10 cellular contexts compared by ENCODE assay signal in the genomic region with DNA sequence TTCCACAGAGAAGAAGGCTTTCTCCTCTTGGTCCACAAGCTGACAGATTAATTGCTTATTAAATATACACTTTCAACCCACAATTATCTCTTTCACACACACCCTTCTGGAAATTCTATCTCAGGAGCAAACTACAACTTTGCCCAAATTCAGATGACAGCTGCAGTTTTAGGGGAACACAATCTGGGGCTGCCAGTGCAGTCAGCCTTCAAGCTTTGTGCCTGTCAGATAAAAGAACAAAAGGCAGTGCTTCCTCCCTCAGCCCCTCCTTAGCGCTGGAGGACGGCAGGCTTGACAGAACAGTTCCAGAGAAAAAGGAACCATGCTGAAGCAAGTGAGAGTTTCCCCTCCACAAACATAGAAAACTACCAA.
A peak's percentile ranks its signal among the peaks of the same experiment; 100 is the strongest.
DNase-seq lines count a peak whose midpoint lies in the region; ATAC-seq, FAIRE-seq and TF ChIP-seq lines count a peak whose summit lies in the region.
"Had no signal": no experiment of that assay in that cellular context is flagged by ENCODE, and none has a peak within 500 bp of the region (broad histone marks: within the 10 kb centered on the region; RNA-seq: fewer than 3 reads in every experiment).

No MANE protein-coding gene starts in this region.

- H3K4me1 ChIP-seq in keratinocyte (ENCODE audit: control insufficient read depth, extremely low read depth, insufficient read depth, low read length) (peaks cover 24% of the 10 kb centered on the region), thyroid gland (peaks cover 29 to 34% of the 10 kb centered on the region in 2 donors)

- TF ChIP-seq POLR2A in thyroid gland (IDR thresholded peaks at IDR 0.05) = no peak

- H3K36me3 Mint-ChIP-seq in activated T-cell treated with anti-CD3 and anti-CD28 coated beads, Interleukin-2, amount 50 U/mL, for 72 hours (ENCODE audit: insufficient read depth in 2 of 2) = no peaks in the 10 kb centered on the region
- no peaks in the 10 kb centered on the region for H3K36me3 Mint-ChIP-seq in activated naive CD8-positive, alpha-beta T cell treated with anti-CD3 and anti-CD28 coated beads, Interleukin-2, amount 50 U/mL, for 24 hours (ENCODE audit: low read depth)
- H3K36me3 Mint-ChIP-seq: CD4-positive, CD25-positive, alpha-beta regulatory T cell had no signal

- no peaks in the 10 kb centered on the region for H3K9me3 Mint-ChIP-seq in activated T-cell treated with anti-CD3 and anti-CD28 coated beads, Interleukin-2, amount 50 U/mL, for 72 hours
- no peaks in the 10 kb centered on the region for H3K9me3 Mint-ChIP-seq in activated naive CD8-positive, alpha-beta T cell treated with anti-CD3 and anti-CD28 coated beads, Interleukin-2, amount 50 U/mL, for 24 hours
- H3K9me3 Mint-ChIP-seq: CD4-positive, CD25-positive, alpha-beta regulatory T cell had no signal

- no peaks in the 10 kb centered on the region for H3K9me3 ChIP-seq in keratinocyte (ENCODE audit: control insufficient read depth, low read depth, low read length)
- no peaks in the 10 kb centered on the region for H3K9me3 ChIP-seq in thyroid gland
- H3K9me3 ChIP-seq: thoracic aorta had no signal

- H3K27me3 ChIP-seq in keratinocyte (ENCODE audit: control insufficient read depth, extremely low read depth, insufficient read depth, low read length) = no peaks in the 10 kb centered on the region
- H3K27me3 ChIP-seq in thyroid gland = no peaks in the 10 kb centered on the region

- H3K4me2 ChIP-seq in keratinocyte (ENCODE audit: control insufficient read depth, extremely low read depth, insufficient read depth, low read depth, low read length) = peak overlapping the region; percentile 75

- no peak overlapping the region for H2AFZ ChIP-seq in keratinocyte (ENCODE audit: control insufficient read depth, low read length)

- TF ChIP-seq CTCF in keratinocyte (optimal IDR thresholded peaks at IDR 0.05 in 1 of 3, IDR thresholded peaks at IDR 0.05 in 1 of 3, conservative IDR thresholded peaks at IDR 0.05 in 1 of 3; ENCODE audit: extremely low read depth in 1 of 3, insufficient read depth in 2 of 3, low read length in 3 of 3) = no peak
- no peak for TF ChIP-seq CTCF in thyroid gland (IDR thresholded peaks at IDR 0.05)

- H3K36me3 ChIP-seq in keratinocyte (ENCODE audit: control insufficient read depth in 2 of 2, extremely low read depth in 1 of 2, insufficient read depth in 2 of 2, low read length in 2 of 2) = no peaks in the 10 kb centered on the region
- no peaks in the 10 kb centered on the region for H3K36me3 ChIP-seq in thyroid gland
- H3K36me3 ChIP-seq: thoracic aorta had no signal

- dilution Hi-C loops in keratinocyte (cut with MboI; ENCODE audit: extremely low pct_ligation_motif_present, low sequenced_read_pairs) = no loop called here

- H4K20me1 ChIP-seq in keratinocyte (ENCODE audit: control insufficient read depth, extremely low read depth, insufficient read depth, low read length) = no peaks in the 10 kb centered on the region

- H3K27ac ChIP-seq in keratinocyte (ENCODE audit: control insufficient read depth, insufficient read depth, low read length) (peak overlapping the region; percentile 90), thyroid gland (peak overlapping the region; percentile 72 to 93 (median 85))
- H3K27ac ChIP-seq: thoracic aorta had no signal

- H3K9ac ChIP-seq in keratinocyte (ENCODE audit: control insufficient read depth, extremely low read depth, insufficient read depth, low read length) = peak overlapping the region; percentile 91

- peaks cover 56% of the 10 kb centered on the region for H3K79me2 ChIP-seq in keratinocyte (ENCODE audit: control insufficient read depth, insufficient read depth, low read length)

- H3K9me1 ChIP-seq in keratinocyte (ENCODE audit: control insufficient read depth, extremely low read depth, insufficient read depth, low read length) = no peaks in the 10 kb centered on the region

- H3K4me3 ChIP-seq in keratinocyte (ENCODE audit: control insufficient read depth in 2 of 3, extremely low read depth in 1 of 3, insufficient read depth in 2 of 3, low read depth in 1 of 3, low read length in 3 of 3) (peak overlapping the region; percentile 71 to 93 (median 86)), thyroid gland (replicated peaks in 1 of 3) (no peak overlapping the region)
- H3K4me3 ChIP-seq: thoracic aorta had no signal

- peak; percentile 72 for FAIRE-seq in keratinocyte (lab: Jason Lieb, UNC)

- DNase-seq in activated T-cell treated with anti-CD3 and anti-CD28 coated beads, Interleukin-2, amount 50 U/mL, for 72 hours = no peak
- DNase-seq in activated T-cell treated with anti-CD3 and anti-CD28 coated beads, Interleukin-2, amount 50 U/mL, for 48 hours = no peak
- no peak for DNase-seq in activated naive CD8-positive, alpha-beta T cell treated with anti-CD3 and anti-CD28 coated beads, Interleukin-2, amount 50 U/mL, for 24 hours
- DNase-seq in keratinocyte (ENCODE audit: low read depth, low spot score) (no peak), thyroid gland (peak; percentile 34 to 40)
- DNase-seq: CD4-positive, CD25-positive, alpha-beta regulatory T cell had no signal

- H3K4me3 Mint-ChIP-seq in activated T-cell treated with anti-CD3 and anti-CD28 coated beads, Interleukin-2, amount 50 U/mL, for 72 hours = peak overlapping the region; percentile 32 to 38
- H3K4me3 Mint-ChIP-seq in activated naive CD8-positive, alpha-beta T cell treated with anti-CD3 and anti-CD28 coated beads, Interleukin-2, amount 50 U/mL, for 24 hours = peak overlapping the region; percentile 25

- 0 to 21% methylated on average over 2 of the region's 2 CpGs for WGBS in thyroid gland, 2 donors

- intact Hi-C loops in thyroid gland (cut with DNase I) = no loop called here

- no peaks in the 10 kb centered on the region for H3K27me3 Mint-ChIP-seq in activated T-cell treated with anti-CD3 and anti-CD28 coated beads, Interleukin-2, amount 50 U/mL, for 72 hours (ENCODE audit: low read depth)
- no peaks in the 10 kb centered on the region for H3K27me3 Mint-ChIP-seq in activated naive CD8-positive, alpha-beta T cell treated with anti-CD3 and anti-CD28 coated beads, Interleukin-2, amount 50 U/mL, for 24 hours
- H3K27me3 Mint-ChIP-seq: CD4-positive, CD25-positive, alpha-beta regulatory T cell had no signal

- no peak overlapping the region for H3K27ac Mint-ChIP-seq in activated T-cell treated with anti-CD3 and anti-CD28 coated beads, Interleukin-2, amount 50 U/mL, for 72 hours
- no peak overlapping the region for H3K27ac Mint-ChIP-seq in activated naive CD8-positive, alpha-beta T cell treated with anti-CD3 and anti-CD28 coated beads, Interleukin-2, amount 50 U/mL, for 24 hours

- peaks cover 28% of the 10 kb centered on the region for H3K4me1 Mint-ChIP-seq in activated T-cell treated with anti-CD3 and anti-CD28 coated beads, Interleukin-2, amount 50 U/mL, for 72 hours (ENCODE audit: low read depth)
- peaks cover 20% of the 10 kb centered on the region for H3K4me1 Mint-ChIP-seq in activated naive CD8-positive, alpha-beta T cell treated with anti-CD3 and anti-CD28 coated beads, Interleukin-2, amount 50 U/mL, for 24 hours

- ATAC-seq in activated T-cell treated with anti-CD3 and anti-CD28 coated beads, Interleukin-2, amount 50 U/mL, for 72 hours (replicated peaks in 1 of 2) = no peak
- ATAC-seq in activated naive CD8-positive, alpha-beta T cell treated with anti-CD3 and anti-CD28 coated beads, Interleukin-2, amount 50 U/mL, for 24 hours = no peak
- no peak for ATAC-seq in GM21526 (IDR thresholded peaks at IDR 0.05; ENCODE audit: low FRiP score, unreplicated experiment)
- ATAC-seq in HG02678 (IDR thresholded peaks at IDR 0.05; ENCODE audit: unreplicated experiment) = no peak
- ATAC-seq in HG03460 (IDR thresholded peaks at IDR 0.05; ENCODE audit: unreplicated experiment) = no peak

Comparison
In these comparisons a context has a peak if more than half of its experiments do, and no peak if none do; other contexts are left out.
1. DNase-seq: peak in thyroid gland (2 of 2); none in activated T-cell treated with anti-CD3 and anti-CD28 coated beads, Interleukin-2, amount 50 U/mL, for 72 hours (0 of 2), activated T-cell treated with anti-CD3 and anti-CD28 coated beads, Interleukin-2, amount 50 U/mL, for 48 hours (0 of 2), activated naive CD8-positive, alpha-beta T cell treated with anti-CD3 and anti-CD28 coated beads, Interleukin-2, amount 50 U/mL, for 24 hours (single experiment) and keratinocyte (single experiment).
2. H3K4me3 ChIP-seq: peak in keratinocyte (3 of 3); none in thyroid gland (0 of 3).